In genomic region chr12:100445081-100445481, GRCh38 we compare ENCODE assay signal across 22 cellular contexts. TPM values are rescaled to one million over a fixed set of nuclear protein-coding genes. Genes with fewer than 3 reads are reported as not detected.
DNase-seq lines count a peak whose midpoint lies in the region; ATAC-seq and TF ChIP-seq lines count a peak whose summit lies in the region.
"Had no signal": no experiment of that assay in that cellular context is flagged by ENCODE, and none has a peak within 500 bp of the region (broad histone marks: within the 10 kb centered on the region; RNA-seq: fewer than 3 reads in every experiment).

No MANE protein-coding gene starts in this region.

- dilution Hi-C loops in mammary epithelial cell (cut with HindIII; ENCODE audit: low sequenced_read_pairs) = loop anchor here (5.0 kb wide), 1 partner anchor 68 kb away; no protein-coding TSS in a partner anchor

- no peak overlapping the region for H3K4me2 ChIP-seq in mammary epithelial cell (ENCODE audit: insufficient read depth, low read depth, low read length)

- peaks cover 20% of the 10 kb centered on the region for H3K27me3 Mint-ChIP-seq in MCF 10A (ENCODE audit: insufficient read depth, unreplicated experiment)
- peaks cover 8% of the 10 kb centered on the region for H3K27me3 Mint-ChIP-seq in activated CD4-positive, alpha-beta T cell treated with anti-CD3 and anti-CD28 coated beads, Interleukin-2, amount 10 ng/mL, durations not matched to agents 7 days and 5 days

- H3K36me3 ChIP-seq in mammary epithelial cell (ENCODE audit: insufficient read depth, low read length) = no peaks in the 10 kb centered on the region
- H3K36me3 ChIP-seq in effector memory CD4-positive, alpha-beta T cell (ENCODE audit: control insufficient read depth, insufficient read depth, low read length) = no peaks in the 10 kb centered on the region
- H3K36me3 ChIP-seq: SJCRH30 had no signal

- H3K79me2 ChIP-seq in mammary epithelial cell (ENCODE audit: insufficient read depth, low read length) = no peaks in the 10 kb centered on the region

- intact Hi-C loops in MCF 10A (cut with micrococcal nuclease) (no loop called here), mammary epithelial cell (cut with micrococcal nuclease) (no loop called here)

- H4K20me1 ChIP-seq in mammary epithelial cell (ENCODE audit: insufficient read depth, low read length) = no peaks in the 10 kb centered on the region

- H3K36me3 Mint-ChIP-seq in MCF 10A (ENCODE audit: insufficient read depth, unreplicated experiment) = no peaks in the 10 kb centered on the region
- H3K36me3 Mint-ChIP-seq in activated CD4-positive, alpha-beta T cell treated with anti-CD3 and anti-CD28 coated beads, Interleukin-2, amount 10 ng/mL, durations not matched to agents 7 days and 5 days (ENCODE audit: low read depth) = no peaks in the 10 kb centered on the region
- H3K36me3 Mint-ChIP-seq: CD8-positive, alpha-beta T cell had no signal

- WGBS in mammary epithelial cell (ENCODE audit: low coverage, missing lambda C conversion rate) = 83% methylated on average over 3 of the region's 4 CpGs

- no peaks in the 10 kb centered on the region for H3K9me3 Mint-ChIP-seq in MCF 10A (ENCODE audit: unreplicated experiment)
- H3K9me3 Mint-ChIP-seq in activated CD4-positive, alpha-beta T cell treated with anti-CD3 and anti-CD28 coated beads, Interleukin-2, amount 10 ng/mL, durations not matched to agents 7 days and 5 days = no peaks in the 10 kb centered on the region
- H3K9me3 Mint-ChIP-seq: CD8-positive, alpha-beta T cell had no signal

- H2AFZ ChIP-seq in mammary epithelial cell (ENCODE audit: low read depth, low read length) = no peak overlapping the region

- POLR2A ChIA-PET in MCF 10A (lab: Yijun Ruan, JAX) = interaction anchor here (0.7 to 0.9 kb wide), 2 partner anchors 10 to 210 kb away, joined by 3 to 4 read pairs; no protein-coding TSS in a partner anchor
- POLR2A ChIA-PET in activated CD4-positive, alpha-beta T cell treated with anti-CD3 and anti-CD28 coated beads, Interleukin-2, amount 10 ng/mL, durations not matched to agents 7 days and 5 days (lab: Charles Lee) = no interaction called here

- no peak overlapping the region for H3K4me3 ChIP-seq in mammary epithelial cell (replicated peaks in 1 of 3; ENCODE audit: insufficient read depth in 1 of 3, low read depth in 2 of 3, low read length in 3 of 3)
- no peak overlapping the region for H3K4me3 ChIP-seq in effector memory CD4-positive, alpha-beta T cell (ENCODE audit: insufficient read depth, low read depth, low read length, poor library complexity, severe bottlenecking)
- H3K4me3 ChIP-seq: SJCRH30 had no signal

- H3K27me3 ChIP-seq in mammary epithelial cell (ENCODE audit: insufficient read depth, low read length) = peaks cover 3% of the 10 kb centered on the region
- H3K27me3 ChIP-seq in effector memory CD4-positive, alpha-beta T cell (replicated peaks; ENCODE audit: control insufficient read depth, insufficient read depth, low read length, poor library complexity, severe bottlenecking) = no peaks in the 10 kb centered on the region
- H3K27me3 ChIP-seq: SJCRH30 had no signal

- in situ Hi-C loops in mammary epithelial cell (cut with MboI; ENCODE audit: low sequenced_read_pairs in 2 of 2) = no loop called here

- no peaks in the 10 kb centered on the region for H3K4me1 Mint-ChIP-seq in MCF 10A (ENCODE audit: insufficient read depth, unreplicated experiment)
- no peaks in the 10 kb centered on the region for H3K4me1 Mint-ChIP-seq in activated CD4-positive, alpha-beta T cell treated with anti-CD3 and anti-CD28 coated beads, Interleukin-2, amount 10 ng/mL, durations not matched to agents 7 days and 5 days

- H3K9me3 ChIP-seq in mammary epithelial cell (replicated peaks; ENCODE audit: insufficient read depth, low read length) = no peaks in the 10 kb centered on the region
- no peaks in the 10 kb centered on the region for H3K9me3 ChIP-seq in effector memory CD4-positive, alpha-beta T cell (ENCODE audit: control insufficient read depth, low read length)
- H3K9me3 ChIP-seq: SJCRH30 had no signal

- BruUV-seq in MCF 10A (replicated peaks; lab: Mats Ljungman, UMichigan) (no TSS peak), mammary epithelial cell (replicated peaks; lab: Mats Ljungman, UMichigan) (no TSS peak)

- no peak overlapping the region for H3K4me3 Mint-ChIP-seq in MCF 10A (ENCODE audit: unreplicated experiment)
- no peak overlapping the region for H3K4me3 Mint-ChIP-seq in activated CD4-positive, alpha-beta T cell treated with anti-CD3 and anti-CD28 coated beads, Interleukin-2, amount 10 ng/mL, durations not matched to agents 7 days and 5 days
- H3K4me3 Mint-ChIP-seq: CD8-positive, alpha-beta T cell had no signal

- DNase-seq in MCF 10A (ENCODE audit: unreplicated experiment) = peak; percentile 38
- DNase-seq in mammary epithelial cell = no peak
- DNase-seq in OCI-M1 (lab: John Stamatoyannopoulos, UW) = peak; percentile 20
- peak; percentile 72 for DNase-seq in left lobe of liver (ENCODE audit: low spot score)
- DNase-seq in COLO829 (ENCODE audit: low spot score) = no peak
- DNase-seq in C1 segment of cervical spinal cord (lab: John Stamatoyannopoulos, UW) = no peak
- DNase-seq in effector memory CD4-positive, alpha-beta T cell = no peak
- no peak for DNase-seq in activated CD4-positive, alpha-beta T cell treated with anti-CD3 and anti-CD28 coated beads, Interleukin-2, amount 10 ng/mL, durations not matched to agents 7 days and 5 days
- DNase-seq: 8988T; CD8-positive, alpha-beta T cell; DMS79 treated with DMSO at 0.1 percent for 48 hours; HCEC 1CT; NCI-H1092; NCI-H146; NCI-H2081; NCI-H510A treated with DMSO at 0.1 percent for 48 hours; SJCRH30; SW 1271 had no signal

- H3K27ac ChIP-seq in mammary epithelial cell (ENCODE audit: insufficient read depth, low read depth, low read length) = no peak overlapping the region
- no peak overlapping the region for H3K27ac ChIP-seq in effector memory CD4-positive, alpha-beta T cell (ENCODE audit: insufficient read depth, low read length, poor library complexity, severe bottlenecking)
- H3K27ac ChIP-seq: SJCRH30 had no signal

- ATAC-seq in left lobe of liver = peak; percentile 71
- ATAC-seq: CD8-positive, alpha-beta T cell had no signal

- H3K27ac Mint-ChIP-seq in MCF 10A (ENCODE audit: low read depth, unreplicated experiment) = no peak overlapping the region
- H3K27ac Mint-ChIP-seq in activated CD4-positive, alpha-beta T cell treated with anti-CD3 and anti-CD28 coated beads, Interleukin-2, amount 10 ng/mL, durations not matched to agents 7 days and 5 days = no peak overlapping the region
- H3K27ac Mint-ChIP-seq: CD8-positive, alpha-beta T cell had no signal

- no peak overlapping the region for H3K9ac ChIP-seq in mammary epithelial cell (ENCODE audit: insufficient read depth, low read length)

- CTCF ChIA-PET in MCF 10A (lab: Yijun Ruan, JAX) (interaction anchor here (0.6 to 0.9 kb wide), 2 partner anchors 41 to 107 kb away, joined by 3 to 4 read pairs; no protein-coding TSS in a partner anchor), mammary epithelial cell (lab: Charles Lee; ENCODE audit: low non-redundant PET) (no interaction called here)
- CTCF ChIA-PET in activated CD4-positive, alpha-beta T cell treated with anti-CD3 and anti-CD28 coated beads, Interleukin-2, amount 10 ng/mL, durations not matched to agents 7 days and 5 days (lab: Charles Lee) = no interaction called here

- no peaks in the 10 kb centered on the region for H3K4me1 ChIP-seq in mammary epithelial cell (ENCODE audit: insufficient read depth, low read length)
- H3K4me1 ChIP-seq in effector memory CD4-positive, alpha-beta T cell (ENCODE audit: control insufficient read depth, insufficient read depth, low read length, poor library complexity, severe bottlenecking) = no peaks in the 10 kb centered on the region
- H3K4me1 ChIP-seq: SJCRH30 had no signal

- TF ChIP-seq CTCF in MCF 10A (IDR thresholded peaks at IDR 0.05; ENCODE audit: unreplicated experiment) (no peak), mammary epithelial cell (conservative IDR thresholded peaks at IDR 0.05 in 1 of 2, IDR thresholded peaks at IDR 0.05 in 1 of 2; ENCODE audit: extremely low read depth in 1 of 2, insufficient read depth in 1 of 2, low read depth in 1 of 2, low read length in 2 of 2) (no peak)

RNA-seq across cellular contexts. Expression of gene NR1H4, which starts 28.6 kb away (rescaled TPM):
- total RNA-seq in MCF 10A (2022) = not detected in 2 replicates
- total RNA-seq in mammary epithelial cell = not detected
- not detected for polyA plus RNA-seq in mammary epithelial cell
- not detected for polyA minus RNA-seq in mammary epithelial cell
- 61.6 TPM for total RNA-seq in left lobe of liver
- not detected for total RNA-seq in activated CD4-positive, alpha-beta T cell treated with anti-CD3 and anti-CD28 coated beads, Interleukin-2, amount 10 ng/mL, durations not matched to agents 7 days and 5 days
- total RNA-seq: CD8-positive, alpha-beta T cell; G401; RPMI7951; SJCRH30; T-helper 2 cell treated with Interferon-gamma antibody and Interleukin-4, amounts not matched to agents 100 ng/mL and 5 ng/mL, for 36 hours had no signal
- polyA plus RNA-seq: BJ had no signal

Comparison
In these comparisons a context has a peak if more than half of its experiments do, and no peak if none do; other contexts are left out.
1. DNase-seq: peak in MCF 10A (single experiment), OCI-M1 (single experiment) and left lobe of liver (single experiment); none in mammary epithelial cell (single experiment), COLO829 (single experiment), C1 segment of cervical spinal cord (0 of 14), effector memory CD4-positive, alpha-beta T cell (0 of 3) and activated CD4-positive, alpha-beta T cell treated with anti-CD3 and anti-CD28 coated beads, Interleukin-2, amount 10 ng/mL, durations not matched to agents 7 days and 5 days (single experiment).
2. RNA of gene NR1H4, which starts 28.6 kb away (total RNA-seq): 61.6 TPM in left lobe of liver (single experiment); not detected in mammary epithelial cell, not detected in MCF 10A and not detected in activated CD4-positive, alpha-beta T cell treated with anti-CD3 and anti-CD28 coated beads, Interleukin-2, amount 10 ng/mL, durations not matched to agents 7 days and 5 days; every median in the first group is over 10 times any median in the second.